In the genomic region with DNA sequence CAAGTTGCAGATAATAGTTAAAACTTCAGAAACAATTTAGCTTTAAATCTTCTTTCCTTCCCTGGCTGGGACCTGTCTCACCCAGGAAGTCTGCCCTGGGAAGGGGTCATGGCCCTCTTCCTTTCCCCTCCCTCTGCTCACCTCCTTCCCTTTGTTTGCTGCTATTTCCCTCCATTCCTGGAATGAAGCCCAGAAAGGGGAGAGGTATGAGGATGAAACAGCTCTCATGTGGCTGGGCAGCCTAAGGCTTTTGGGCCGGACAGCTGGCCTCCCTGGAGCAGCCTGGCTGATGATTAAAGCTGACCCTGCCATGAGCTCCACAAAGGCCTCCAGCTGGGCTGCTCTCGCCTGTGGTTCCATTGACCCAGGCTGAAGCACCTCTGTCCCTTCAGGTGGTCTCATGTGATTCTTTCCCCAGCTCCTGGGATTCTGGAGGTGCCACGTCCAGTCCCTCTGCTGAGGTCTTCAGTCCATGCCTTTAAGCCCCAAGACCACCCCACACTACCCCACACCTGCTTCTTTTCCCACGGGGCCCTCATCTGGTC, we compare ENCODE assay signal across 1 cellular context.
A peak's percentile ranks its signal among the peaks of the same experiment; 100 is the strongest.
TF ChIP-seq lines count a peak whose summit lies in the region.

No MANE protein-coding gene starts in this region.

TF ChIP-seq in HepG2, 621 proteins besides CTCF, POLR2A, EP300 and RAD21 (continued from another document and continues in another):
- TF ChIP-seq CCAR2 (optimal IDR thresholded peaks at IDR 0.05; ENCODE audit: low read depth, low read length) (no peak), POLR2G (IDR thresholded peaks at IDR 0.05; ENCODE audit: low read depth, low read length) (peak; percentile 53; the same call in 1 of the 2 replicates), SP5 (CRISPR knock-in tag; IDR thresholded peaks at IDR 0.05; ENCODE audit: borderline replicate concordance, low read depth) (peak; percentile 97), ZNF10 (CRISPR knock-in tag; IDR thresholded peaks at IDR 0.05; ENCODE audit: borderline replicate concordance, low read depth) (no peak), ZNF687 (CRISPR knock-in tag; IDR thresholded peaks at IDR 0.05) (peak; percentile 100), RCOR2 (CRISPR knock-in tag; IDR thresholded peaks at IDR 0.05) (peak; percentile 94), RXRB (CRISPR knock-in tag; IDR thresholded peaks at IDR 0.05; ENCODE audit: borderline replicate concordance) (peak; percentile 98), NONO (IDR thresholded peaks at IDR 0.05) (no peak), NONO (CRISPR knock-in tag; conservative IDR thresholded peaks at IDR 0.05) (peak; percentile 71), ADNP (CRISPR knock-in tag; IDR thresholded peaks at IDR 0.05) (no peak), FOXP1 (IDR thresholded peaks at IDR 0.05) (no peak), FOXP1 (CRISPR knock-in tag; IDR thresholded peaks at IDR 0.05) (peak; percentile 45; the same call in 1 of the 2 replicates), ELF3 (CRISPR knock-in tag; IDR thresholded peaks at IDR 0.05) (peak; percentile 98), THAP9 (CRISPR knock-in tag; IDR thresholded peaks at IDR 0.05; ENCODE audit: borderline replicate concordance) (peak; percentile 62; the same call in 1 of the 2 replicates), ZNF317 (CRISPR knock-in tag; IDR thresholded peaks at IDR 0.05) (0 out of 2 replicates have a peak, but pooled peaks have one; percentile 46), TOE1 (CRISPR knock-in tag; IDR thresholded peaks at IDR 0.05) (no peak), ZNF784 (CRISPR knock-in tag; IDR thresholded peaks at IDR 0.05; ENCODE audit: borderline replicate concordance) (no peak), TOPORS (CRISPR knock-in tag; IDR thresholded peaks at IDR 0.05) (no peak), ZNF296 (CRISPR knock-in tag; conservative IDR thresholded peaks at IDR 0.05) (no peak), TCF7 (IDR thresholded peaks at IDR 0.05; ENCODE audit: low read depth) (peak; percentile 68), MIER3 (CRISPR knock-in tag; IDR thresholded peaks at IDR 0.05; ENCODE audit: borderline replicate concordance) (peak; percentile 32; the same call in 1 of the 2 replicates), RNF2 (conservative IDR thresholded peaks at IDR 0.05; ENCODE audit: low read depth) (peak; percentile 67; the same call in 1 of the 2 replicates), MED1 (CRISPR knock-in tag; IDR thresholded peaks at IDR 0.05) (peak; percentile 99), ZNF83 (CRISPR knock-in tag; IDR thresholded peaks at IDR 0.05; ENCODE audit: borderline replicate concordance) (no peak), ZNF264 (CRISPR knock-in tag; IDR thresholded peaks at IDR 0.05) (peak; percentile 80; the same call in 1 of the 2 replicates), RBAK (CRISPR knock-in tag; IDR thresholded peaks at IDR 0.05) (no peak), MXI1 (IDR thresholded peaks at IDR 0.05; ENCODE audit: borderline replicate concordance, low read depth, low read length) (no peak), SPEN (CRISPR knock-in tag; IDR thresholded peaks at IDR 0.05; ENCODE audit: low read depth) (peak; percentile 67; the same call in 1 of the 2 replicates)
- TF ChIP-seq, protein P1, sequence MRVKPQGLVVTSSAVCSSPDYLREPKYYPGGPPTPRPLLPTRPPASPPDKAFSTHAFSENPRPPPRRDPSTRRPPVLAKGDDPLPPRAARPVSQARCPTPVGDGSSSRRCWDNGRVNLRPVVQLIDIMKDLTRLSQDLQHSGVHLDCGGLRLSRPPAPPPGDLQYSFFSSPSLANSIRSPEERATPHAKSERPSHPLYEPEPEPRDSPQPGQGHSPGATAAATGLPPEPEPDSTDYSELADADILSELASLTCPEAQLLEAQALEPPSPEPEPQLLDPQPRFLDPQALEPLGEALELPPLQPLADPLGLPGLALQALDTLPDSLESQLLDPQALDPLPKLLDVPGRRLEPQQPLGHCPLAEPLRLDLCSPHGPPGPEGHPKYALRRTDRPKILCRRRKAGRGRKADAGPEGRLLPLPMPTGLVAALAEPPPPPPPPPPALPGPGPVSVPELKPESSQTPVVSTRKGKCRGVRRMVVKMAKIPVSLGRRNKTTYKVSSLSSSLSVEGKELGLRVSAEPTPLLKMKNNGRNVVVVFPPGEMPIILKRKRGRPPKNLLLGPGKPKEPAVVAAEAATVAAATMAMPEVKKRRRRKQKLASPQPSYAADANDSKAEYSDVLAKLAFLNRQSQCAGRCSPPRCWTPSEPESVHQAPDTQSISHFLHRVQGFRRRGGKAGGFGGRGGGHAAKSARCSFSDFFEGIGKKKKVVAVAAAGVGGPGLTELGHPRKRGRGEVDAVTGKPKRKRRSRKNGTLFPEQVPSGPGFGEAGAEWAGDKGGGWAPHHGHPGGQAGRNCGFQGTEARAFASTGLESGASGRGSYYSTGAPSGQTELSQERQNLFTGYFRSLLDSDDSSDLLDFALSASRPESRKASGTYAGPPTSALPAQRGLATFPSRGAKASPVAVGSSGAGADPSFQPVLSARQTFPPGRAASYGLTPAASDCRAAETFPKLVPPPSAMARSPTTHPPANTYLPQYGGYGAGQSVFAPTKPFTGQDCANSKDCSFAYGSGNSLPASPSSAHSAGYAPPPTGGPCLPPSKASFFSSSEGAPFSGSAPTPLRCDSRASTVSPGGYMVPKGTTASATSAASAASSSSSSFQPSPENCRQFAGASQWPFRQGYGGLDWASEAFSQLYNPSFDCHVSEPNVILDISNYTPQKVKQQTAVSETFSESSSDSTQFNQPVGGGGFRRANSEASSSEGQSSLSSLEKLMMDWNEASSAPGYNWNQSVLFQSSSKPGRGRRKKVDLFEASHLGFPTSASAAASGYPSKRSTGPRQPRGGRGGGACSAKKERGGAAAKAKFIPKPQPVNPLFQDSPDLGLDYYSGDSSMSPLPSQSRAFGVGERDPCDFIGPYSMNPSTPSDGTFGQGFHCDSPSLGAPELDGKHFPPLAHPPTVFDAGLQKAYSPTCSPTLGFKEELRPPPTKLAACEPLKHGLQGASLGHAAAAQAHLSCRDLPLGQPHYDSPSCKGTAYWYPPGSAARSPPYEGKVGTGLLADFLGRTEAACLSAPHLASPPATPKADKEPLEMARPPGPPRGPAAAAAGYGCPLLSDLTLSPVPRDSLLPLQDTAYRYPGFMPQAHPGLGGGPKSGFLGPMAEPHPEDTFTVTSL (CRISPR knock-in tag; IDR thresholded peaks at IDR 0.05; ENCODE audit: borderline replicate concordance) = peak; percentile 91
- TF ChIP-seq, protein P2, sequence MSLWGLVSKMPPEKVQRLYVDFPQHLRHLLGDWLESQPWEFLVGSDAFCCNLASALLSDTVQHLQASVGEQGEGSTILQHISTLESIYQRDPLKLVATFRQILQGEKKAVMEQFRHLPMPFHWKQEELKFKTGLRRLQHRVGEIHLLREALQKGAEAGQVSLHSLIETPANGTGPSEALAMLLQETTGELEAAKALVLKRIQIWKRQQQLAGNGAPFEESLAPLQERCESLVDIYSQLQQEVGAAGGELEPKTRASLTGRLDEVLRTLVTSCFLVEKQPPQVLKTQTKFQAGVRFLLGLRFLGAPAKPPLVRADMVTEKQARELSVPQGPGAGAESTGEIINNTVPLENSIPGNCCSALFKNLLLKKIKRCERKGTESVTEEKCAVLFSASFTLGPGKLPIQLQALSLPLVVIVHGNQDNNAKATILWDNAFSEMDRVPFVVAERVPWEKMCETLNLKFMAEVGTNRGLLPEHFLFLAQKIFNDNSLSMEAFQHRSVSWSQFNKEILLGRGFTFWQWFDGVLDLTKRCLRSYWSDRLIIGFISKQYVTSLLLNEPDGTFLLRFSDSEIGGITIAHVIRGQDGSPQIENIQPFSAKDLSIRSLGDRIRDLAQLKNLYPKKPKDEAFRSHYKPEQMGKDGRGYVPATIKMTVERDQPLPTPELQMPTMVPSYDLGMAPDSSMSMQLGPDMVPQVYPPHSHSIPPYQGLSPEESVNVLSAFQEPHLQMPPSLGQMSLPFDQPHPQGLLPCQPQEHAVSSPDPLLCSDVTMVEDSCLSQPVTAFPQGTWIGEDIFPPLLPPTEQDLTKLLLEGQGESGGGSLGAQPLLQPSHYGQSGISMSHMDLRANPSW (CRISPR knock-in tag; IDR thresholded peaks at IDR 0.05; ENCODE audit: borderline replicate concordance) = no peak
- TF ChIP-seq, protein P3, sequence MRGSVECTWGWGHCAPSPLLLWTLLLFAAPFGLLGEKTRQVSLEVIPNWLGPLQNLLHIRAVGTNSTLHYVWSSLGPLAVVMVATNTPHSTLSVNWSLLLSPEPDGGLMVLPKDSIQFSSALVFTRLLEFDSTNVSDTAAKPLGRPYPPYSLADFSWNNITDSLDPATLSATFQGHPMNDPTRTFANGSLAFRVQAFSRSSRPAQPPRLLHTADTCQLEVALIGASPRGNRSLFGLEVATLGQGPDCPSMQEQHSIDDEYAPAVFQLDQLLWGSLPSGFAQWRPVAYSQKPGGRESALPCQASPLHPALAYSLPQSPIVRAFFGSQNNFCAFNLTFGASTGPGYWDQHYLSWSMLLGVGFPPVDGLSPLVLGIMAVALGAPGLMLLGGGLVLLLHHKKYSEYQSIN (CRISPR knock-in tag; IDR thresholded peaks at IDR 0.05; ENCODE audit: borderline replicate concordance) = no peak
- TF ChIP-seq, protein P4, sequence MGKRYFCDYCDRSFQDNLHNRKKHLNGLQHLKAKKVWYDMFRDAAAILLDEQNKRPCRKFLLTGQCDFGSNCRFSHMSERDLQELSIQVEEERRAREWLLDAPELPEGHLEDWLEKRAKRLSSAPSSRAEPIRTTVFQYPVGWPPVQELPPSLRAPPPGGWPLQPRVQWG (CRISPR knock-in tag; IDR thresholded peaks at IDR 0.05; ENCODE audit: borderline replicate concordance, low read depth) = no peak
- TF ChIP-seq, protein P5, sequence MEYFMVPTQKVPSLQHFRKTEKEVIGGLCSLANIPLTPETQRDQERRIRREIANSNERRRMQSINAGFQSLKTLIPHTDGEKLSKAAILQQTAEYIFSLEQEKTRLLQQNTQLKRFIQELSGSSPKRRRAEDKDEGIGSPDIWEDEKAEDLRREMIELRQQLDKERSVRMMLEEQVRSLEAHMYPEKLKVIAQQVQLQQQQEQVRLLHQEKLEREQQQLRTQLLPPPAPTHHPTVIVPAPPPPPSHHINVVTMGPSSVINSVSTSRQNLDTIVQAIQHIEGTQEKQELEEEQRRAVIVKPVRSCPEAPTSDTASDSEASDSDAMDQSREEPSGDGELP (IDR thresholded peaks at IDR 0.05; ENCODE audit: borderline replicate concordance, low read depth) = peak; percentile 95
- TF ChIP-seq, protein P6, sequence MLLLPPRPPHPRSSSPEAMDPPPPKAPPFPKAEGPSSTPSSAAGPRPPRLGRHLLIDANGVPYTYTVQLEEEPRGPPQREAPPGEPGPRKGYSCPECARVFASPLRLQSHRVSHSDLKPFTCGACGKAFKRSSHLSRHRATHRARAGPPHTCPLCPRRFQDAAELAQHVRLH (CRISPR knock-in tag; IDR thresholded peaks at IDR 0.05; ENCODE audit: borderline replicate concordance, low read depth) = peak; percentile 95; the same call in 1 of the 2 replicates
- TF ChIP-seq, protein P7, sequence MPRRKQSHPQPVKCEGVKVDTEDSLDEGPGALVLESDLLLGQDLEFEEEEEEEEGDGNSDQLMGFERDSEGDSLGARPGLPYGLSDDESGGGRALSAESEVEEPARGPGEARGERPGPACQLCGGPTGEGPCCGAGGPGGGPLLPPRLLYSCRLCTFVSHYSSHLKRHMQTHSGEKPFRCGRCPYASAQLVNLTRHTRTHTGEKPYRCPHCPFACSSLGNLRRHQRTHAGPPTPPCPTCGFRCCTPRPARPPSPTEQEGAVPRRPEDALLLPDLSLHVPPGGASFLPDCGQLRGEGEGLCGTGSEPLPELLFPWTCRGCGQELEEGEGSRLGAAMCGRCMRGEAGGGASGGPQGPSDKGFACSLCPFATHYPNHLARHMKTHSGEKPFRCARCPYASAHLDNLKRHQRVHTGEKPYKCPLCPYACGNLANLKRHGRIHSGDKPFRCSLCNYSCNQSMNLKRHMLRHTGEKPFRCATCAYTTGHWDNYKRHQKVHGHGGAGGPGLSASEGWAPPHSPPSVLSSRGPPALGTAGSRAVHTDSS (CRISPR knock-in tag; conservative IDR thresholded peaks at IDR 0.05) = no peak
